In genomic region chr19:55598719-55599467, GRCh38 we compare ENCODE assay signal across 8 cellular contexts. TPM values are rescaled to one million over a fixed set of nuclear protein-coding genes. Genes with fewer than 3 reads are reported as not detected.
DNase-seq lines count a peak whose midpoint lies in the region; ATAC-seq, FAIRE-seq and TF ChIP-seq lines count a peak whose summit lies in the region.

No MANE protein-coding gene starts in this region.

- TF ChIP-seq CTCF in WI38 (IDR thresholded peaks at IDR 0.05; ENCODE audit: low read depth, low read length) (no peak), bronchial epithelial cell (IDR thresholded peaks at IDR 0.05; ENCODE audit: insufficient read depth, low read length, severe bottlenecking) (no peak)

- H3K79me2 ChIP-seq in ACC112 (ENCODE audit: control insufficient read depth, insufficient read depth, low read length, unreplicated experiment): peaks cover 3% of the 10 kb centered on the region

- H3K36me3 ChIP-seq in ACC112 (ENCODE audit: insufficient read depth, low read length) (peaks cover 16% of the 10 kb centered on the region; the same call in 1 of the 2 replicates), bronchial epithelial cell (ENCODE audit: control insufficient read depth, insufficient read depth, low read length) (peaks cover 8% of the 10 kb centered on the region)

- peak; percentile 88 for DNase-seq in NCI-H2196 treated with DMSO at 0.1 percent for 48 hours (lab: John Stamatoyannopoulos, UW; ENCODE audit: unreplicated experiment)
- DNase-seq in bronchial epithelial cell (ENCODE audit: low read depth): peak; percentile 88
- peak; percentile 97 for DNase-seq in iris pigment epithelial cell (ENCODE audit: low read depth)
- DNase-seq in stimulated activated CD4-positive, alpha-beta T cell treated with anti-CD3 and anti-CD28 coated beads, Interleukin-12 subunit alpha, Interleukin-12 subunit beta, amount 100 ng/mL, for 24 hours (ENCODE audit: low read depth in 2 of 2): peak; percentile 88 to 90

- no peak for FAIRE-seq in bronchial epithelial cell (lab: Jason Lieb, UNC)

- H3K27ac ChIP-seq in ACC112 (ENCODE audit: low read depth, low read length): peak overlapping the region; percentile 95

- no peaks in the 10 kb centered on the region for H3K4me1 ChIP-seq in ACC112 (ENCODE audit: control insufficient read depth, insufficient read depth, low read length, unreplicated experiment)

- H3K27me3 ChIP-seq in ACC112 (ENCODE audit: insufficient read depth, low read length): no peaks in the 10 kb centered on the region
- H3K27me3 ChIP-seq in bronchial epithelial cell (ENCODE audit: control insufficient read depth, insufficient read depth, low read length): no peaks in the 10 kb centered on the region

- H2AFZ ChIP-seq in ACC112 (ENCODE audit: low read length, unreplicated experiment): no peak overlapping the region

- H3K4me3 ChIP-seq in ACC112 (ENCODE audit: low read depth, low read length): peak overlapping the region; percentile 75
- H3K4me3 ChIP-seq in WI38 (ENCODE audit: low read depth, low read length): peak overlapping the region; percentile 83
- peak overlapping the region; percentile 85 for H3K4me3 ChIP-seq in bronchial epithelial cell (ENCODE audit: low read depth, low read length)

- ATAC-seq in GM18870 (IDR thresholded peaks at IDR 0.05; ENCODE audit: unreplicated experiment) (peak; percentile 41), HG03108 (IDR thresholded peaks at IDR 0.05; ENCODE audit: unreplicated experiment) (peak; percentile 35)

RNA-seq across cellular contexts. Expression of gene FIZ1, which starts 0.4 kb away (rescaled TPM):
- 2.1 and 3.5 TPM in 2 replicates for total RNA-seq in bronchial epithelial cell

RNA-seq across cellular contexts. Expression of gene ZNF524, which starts 1.2 kb away (rescaled TPM):
- total RNA-seq in bronchial epithelial cell: 18.4 and 19.6 TPM in 2 replicates

RNA-seq across cellular contexts. Expression of gene ZNF865, which starts 6.6 kb away (rescaled TPM):
- 0.53 and 0.64 TPM in 2 replicates for total RNA-seq in bronchial epithelial cell

RNA-seq across cellular contexts. Expression of gene ZNF579, which starts 18.2 kb away (rescaled TPM):
- 1.8 and 2.2 TPM in 2 replicates for total RNA-seq in bronchial epithelial cell

RNA-seq across cellular contexts. Expression of gene ZNF784, which starts 25.5 kb away (rescaled TPM):
- total RNA-seq in bronchial epithelial cell: 5.0 and 5.1 TPM in 2 replicates

Comparison
In these comparisons a context has a peak if more than half of its experiments do, and no peak if none do; other contexts are left out.
1. Peak in every context shown above with its lines: DNase-seq, ATAC-seq, H3K4me3 ChIP-seq and H3K27ac ChIP-seq.